ENCODE assay signal across 8 cellular contexts in the genomic region with DNA sequence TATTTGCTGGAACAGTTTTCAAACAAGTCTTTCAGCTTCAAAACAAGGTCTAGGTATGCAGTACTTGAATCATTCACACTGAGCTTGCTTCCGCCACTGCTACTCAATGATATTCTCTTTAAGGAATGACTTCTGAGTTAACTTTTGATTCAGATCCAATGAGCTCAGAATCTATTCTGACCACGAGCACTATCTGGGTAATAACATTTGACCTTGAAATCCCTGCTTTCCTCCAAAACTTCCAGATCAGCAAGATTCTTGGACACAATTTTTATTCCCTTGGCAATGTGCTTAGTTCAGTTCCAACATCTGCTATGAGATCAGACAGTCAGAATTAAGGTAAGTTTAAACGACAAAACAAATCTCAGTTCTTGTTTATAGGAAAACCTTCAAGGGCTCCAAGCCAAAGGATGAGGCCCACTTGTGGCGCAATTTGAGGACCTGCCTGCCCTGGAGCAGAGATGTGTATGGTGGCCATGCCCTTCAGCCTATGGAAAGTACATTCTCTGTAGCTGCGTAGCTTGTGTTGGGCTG.
DNase-seq lines count a peak whose midpoint lies in the region; ATAC-seq, FAIRE-seq and TF ChIP-seq lines count a peak whose summit lies in the region.

No MANE protein-coding gene starts in this region.

- H3K79me2 ChIP-seq in PC-9 (ENCODE audit: low read depth), result peaks cover 21% of the 10 kb centered on the region

- peak overlapping the region in 1 of 2 donors; percentile 15 for H3K4me3 Mint-ChIP-seq in CD14-positive monocyte

- H3F3A ChIP-seq in PC-9 (ENCODE audit: insufficient read depth, low read depth), result peaks cover 40% of the 10 kb centered on the region

- peaks cover 89% of the 10 kb centered on the region for H3K4me1 Mint-ChIP-seq in CD14-positive monocyte

- H3K36me3 Mint-ChIP-seq in CD14-positive monocyte, result peaks cover 32 to 56% of the 10 kb centered on the region in 2 donors

- no peaks in the 10 kb centered on the region for H3K9me3 Mint-ChIP-seq in CD14-positive monocyte

- H3K27ac ChIP-seq in PC-9, result peak overlapping the region; percentile 86

- no peaks in the 10 kb centered on the region for H3K36me3 ChIP-seq in PC-9 (ENCODE audit: low read depth)

- POLR2A ChIA-PET in PC-9 (lab: Charles Lee; ENCODE audit: unreplicated experiment), result interaction anchor here (0.6 to 0.7 kb wide), 2 partner anchors 16 to 414 kb away, joined by 4 read pairs; no protein-coding TSS in a partner anchor

- CTCF ChIA-PET in PC-9 (lab: Charles Lee), result interaction anchor here (0.7 kb wide), 1 partner anchor 9 kb away, joined by 4 read pairs; no protein-coding TSS in a partner anchor

- no peak overlapping the region for H3K4me3 ChIP-seq in PC-9

- DNase-seq in CD14-positive monocyte (ENCODE audit: low spot score) (no peak), PC-9 (no peak), omental fat pad (ENCODE audit: low spot score) (no peak), DMS 273 treated with DMSO at 0.1 percent for 48 hours (lab: John Stamatoyannopoulos, UW) (no peak), NCI-H2081 treated with DMSO at 0.1 percent for 48 hours (lab: John Stamatoyannopoulos, UW) (no peak), NCI-H2081 (lab: John Stamatoyannopoulos, UW) (no peak)

- H3K27ac Mint-ChIP-seq in CD14-positive monocyte, result peak overlapping the region; percentile 97 to 100 (median 99)

- H3K27me3 ChIP-seq in PC-9 (ENCODE audit: insufficient read depth, low read depth), result no peaks in the 10 kb centered on the region

- FAIRE-seq in endometrium (lab: Jason Lieb, UNC), result peak; percentile 75

- no TSS peak for BruUV-seq in PC-9 (replicated peaks; lab: Mats Ljungman, UMichigan)

- H2AFZ ChIP-seq in PC-9, result no peak overlapping the region

- H3K4me2 ChIP-seq in PC-9, result peak overlapping the region; percentile 81; the same call in 1 of the 2 replicates

- H3K9me2 ChIP-seq in PC-9 (ENCODE audit: insufficient read depth), result no peaks in the 10 kb centered on the region

- intact Hi-C loops in CD14-positive monocyte (cut with micrococcal nuclease), result loop anchor here in 1 of 2 donors (5.0 kb wide), 1 partner anchor 272 kb away; a partner anchor contains a TSS
- intact Hi-C loops in PC-9 (cut with micrococcal nuclease; ENCODE audit: unreplicated experiment), result no loop called here

- ATAC-seq in omental fat pad (ENCODE audit: low FRiP score), result peak; percentile 33
- ATAC-seq in HG02973 (IDR thresholded peaks at IDR 0.05; ENCODE audit: unreplicated experiment), result no peak

- peaks cover 49% of the 10 kb centered on the region for H3K4me1 ChIP-seq in PC-9 (replicated peaks; ENCODE audit: insufficient read depth)

- TF ChIP-seq CTCF in CD14-positive monocyte (IDR thresholded peaks at IDR 0.05), result no peak
- no peak for TF ChIP-seq CTCF in PC-9 (conservative IDR thresholded peaks at IDR 0.05)
- TF ChIP-seq CTCF in omental fat pad (IDR thresholded peaks at IDR 0.05), result no peak

- H3K27me3 Mint-ChIP-seq in CD14-positive monocyte (ENCODE audit: low read depth in 3 of 3), result peaks cover 0 to 2% (median 0%) of the 10 kb centered on the region in 3 donors

- H3K9me3 ChIP-seq in PC-9 (ENCODE audit: insufficient read depth, low read depth), result no peaks in the 10 kb centered on the region

- peaks cover 3% of the 10 kb centered on the region; the same call in 1 of the 2 replicates for H4K20me1 ChIP-seq in PC-9 (ENCODE audit: insufficient read depth)
